In genomic region chr2:72574886-72575285, GRCh38 we compare ENCODE assay signal across 37 cellular contexts.
"Had no signal": no experiment of that assay in that cellular context is flagged by ENCODE, and none has a peak within 500 bp of the region (broad histone marks: within the 10 kb centered on the region; RNA-seq: fewer than 3 reads in every experiment).

No MANE protein-coding gene starts in this region.

- FAIRE-seq: bronchial epithelial cell, frontal cortex had no signal

- H3K36me3 ChIP-seq: adrenal gland, WERI-Rb-1 had no signal

- ATAC-seq: activated CD4-positive, alpha-beta T cell treated with anti-CD3 and anti-CD28 coated beads for 36 hours; activated CD8-positive, alpha-beta memory T cell treated with anti-CD3 and anti-CD28 coated beads, Interleukin-2, amount 10 ng/mL, durations not matched to agents 7 days and 5 days; activated CD8-positive, alpha-beta T cell treated with anti-CD3 and anti-CD28 coated beads, Interleukin-2, amount 10 ng/mL, durations not matched to agents 7 days and 5 days; activated naive CD8-positive, alpha-beta T cell treated with anti-CD3 and anti-CD28 coated beads, Interleukin-2, amount 50 U/mL, for 24 hours; body of pancreas; esophagus mucosa; T-helper 17 cell had no signal

- H3K4me3 Mint-ChIP-seq: activated CD4-positive, alpha-beta memory T cell treated with anti-CD3 and anti-CD28 coated beads for 36 hours; activated CD4-positive, alpha-beta T cell treated with anti-CD3 and anti-CD28 coated beads for 36 hours; activated CD4-positive, alpha-beta T cell treated with anti-CD3 and anti-CD28 coated beads, Interleukin-2, amount 10 ng/mL, durations not matched to agents 24 days and 14 days; activated CD8-positive, alpha-beta memory T cell treated with anti-CD3 and anti-CD28 coated beads, Interleukin-2, amount 10 ng/mL, durations not matched to agents 7 days and 5 days; activated CD8-positive, alpha-beta T cell treated with anti-CD3 and anti-CD28 coated beads, Interleukin-2, amount 10 ng/mL, durations not matched to agents 7 days and 5 days; activated naive CD4-positive, alpha-beta T cell treated with anti-CD3 and anti-CD28 coated beads for 36 hours; activated naive CD4-positive, alpha-beta T cell treated with anti-CD3 and anti-CD28 coated beads, Interleukin-2, amount 50 U/mL, for 24 hours; activated naive CD8-positive, alpha-beta T cell treated with anti-CD3 and anti-CD28 coated beads for 36 hours; activated naive CD8-positive, alpha-beta T cell treated with anti-CD3 and anti-CD28 coated beads, Interleukin-2, amount 50 U/mL, for 24 hours; activated T-helper 1 cell treated with anti-CD3 and anti-CD28 coated beads, Interleukin-12 subunit alpha, Interleukin-12 subunit beta, Interleukin-2, Interleukin-4 antibody, amounts not matched to agents 30 ng/mL and 10 ng/mL and 1 ng/mL, durations not matched to agents 14 hours and 24 hours and 36 hours; central memory CD8-positive, alpha-beta T cell; dendritic cell treated with granulocyte-macrophage colony-stimulating factor and Interleukin-4, amounts not matched to agents 40 ng/mL and 50 ng/mL, for 4 days; endodermal cell; T-helper 17 cell; T-helper 2 cell treated with Interferon-gamma antibody and Interleukin-4, amounts not matched to agents 5 μg/mL and 100 μg/mL, for 36 hours had no signal

- H3K9me3 Mint-ChIP-seq: activated CD4-positive, alpha-beta memory T cell treated with anti-CD3 and anti-CD28 coated beads for 36 hours; activated CD4-positive, alpha-beta T cell treated with anti-CD3 and anti-CD28 coated beads, Interleukin-2, amount 10 ng/mL, durations not matched to agents 24 days and 14 days; activated naive CD4-positive, alpha-beta T cell treated with anti-CD3 and anti-CD28 coated beads for 36 hours; activated naive CD4-positive, alpha-beta T cell treated with anti-CD3 and anti-CD28 coated beads, Interleukin-2, amount 50 U/mL, for 24 hours; activated naive CD8-positive, alpha-beta T cell treated with anti-CD3 and anti-CD28 coated beads for 36 hours; activated naive CD8-positive, alpha-beta T cell treated with anti-CD3 and anti-CD28 coated beads, Interleukin-2, amount 50 U/mL, for 24 hours; activated T-helper 1 cell treated with anti-CD3 and anti-CD28 coated beads, Interleukin-12 subunit alpha, Interleukin-12 subunit beta, Interleukin-2, Interleukin-4 antibody, amounts not matched to agents 30 ng/mL and 10 ng/mL and 1 ng/mL, durations not matched to agents 14 hours and 24 hours and 36 hours; activated T-helper 2 cell treated with anti-CD3 and anti-CD28 coated beads, Interferon-gamma antibody, Interleukin-2, Interleukin-4, amounts not matched to agents 10 μg/mL and 5 μg/mL and 100 μg/mL, durations not matched to agents 14 hours and 24 hours and 36 hours; central memory CD8-positive, alpha-beta T cell; dendritic cell treated with granulocyte-macrophage colony-stimulating factor and Interleukin-4, amounts not matched to agents 40 ng/mL and 50 ng/mL, for 4 days; endodermal cell; T-helper 2 cell treated with Interferon-gamma antibody and Interleukin-4, amounts not matched to agents 5 μg/mL and 100 μg/mL, for 36 hours had no signal

- H3K27ac Mint-ChIP-seq: activated CD4-positive, alpha-beta memory T cell treated with anti-CD3 and anti-CD28 coated beads for 36 hours; activated CD4-positive, alpha-beta T cell treated with anti-CD3 and anti-CD28 coated beads for 36 hours; activated CD4-positive, alpha-beta T cell treated with anti-CD3 and anti-CD28 coated beads, Interleukin-2, amount 10 ng/mL, durations not matched to agents 24 days and 14 days; activated CD8-positive, alpha-beta memory T cell treated with anti-CD3 and anti-CD28 coated beads, Interleukin-2, amount 10 ng/mL, durations not matched to agents 7 days and 5 days; activated CD8-positive, alpha-beta T cell treated with anti-CD3 and anti-CD28 coated beads, Interleukin-2, amount 10 ng/mL, durations not matched to agents 7 days and 5 days; activated naive CD4-positive, alpha-beta T cell treated with anti-CD3 and anti-CD28 coated beads for 36 hours; activated naive CD4-positive, alpha-beta T cell treated with anti-CD3 and anti-CD28 coated beads, Interleukin-2, amount 50 U/mL, for 24 hours; activated naive CD8-positive, alpha-beta T cell treated with anti-CD3 and anti-CD28 coated beads for 36 hours; activated naive CD8-positive, alpha-beta T cell treated with anti-CD3 and anti-CD28 coated beads, Interleukin-2, amount 50 U/mL, for 24 hours; activated T-helper 1 cell treated with anti-CD3 and anti-CD28 coated beads, Interleukin-12 subunit alpha, Interleukin-12 subunit beta, Interleukin-2, Interleukin-4 antibody, amounts not matched to agents 30 ng/mL and 10 ng/mL and 1 ng/mL, durations not matched to agents 14 hours and 24 hours and 36 hours; activated T-helper 2 cell treated with anti-CD3 and anti-CD28 coated beads, Interferon-gamma antibody, Interleukin-2, Interleukin-4, amounts not matched to agents 10 μg/mL and 5 μg/mL and 100 μg/mL, durations not matched to agents 14 hours and 24 hours and 36 hours; dendritic cell treated with granulocyte-macrophage colony-stimulating factor and Interleukin-4, amounts not matched to agents 40 ng/mL and 50 ng/mL, for 4 days; endodermal cell; T-helper 17 cell; T-helper 2 cell treated with Interferon-gamma antibody and Interleukin-4, amounts not matched to agents 5 μg/mL and 100 μg/mL, for 36 hours had no signal

- DNase-seq: activated CD4-positive, alpha-beta memory T cell treated with anti-CD3 and anti-CD28 coated beads for 36 hours; activated CD4-positive, alpha-beta T cell treated with anti-CD3 and anti-CD28 coated beads for 36 hours; activated CD4-positive, alpha-beta T cell treated with anti-CD3 and anti-CD28 coated beads, Interleukin-2, amount 10 ng/mL, durations not matched to agents 24 days and 14 days; activated CD4-positive, CD25-positive, alpha-beta regulatory T cell; activated CD4-positive, CD25-positive, alpha-beta regulatory T cell treated with anti-CD3 and anti-CD28 coated beads, Interleukin-2, amount 50 U/mL, for 72 hours; activated CD8-positive, alpha-beta memory T cell treated with anti-CD3 and anti-CD28 coated beads, Interleukin-2, amount 10 ng/mL, durations not matched to agents 7 days and 5 days; activated CD8-positive, alpha-beta memory T cell treated with anti-CD3 and anti-CD28 coated beads, Interleukin-2, amount 50 U/mL, for 4 hours; activated CD8-positive, alpha-beta T cell treated with anti-CD3 and anti-CD28 coated beads, Interleukin-2, amount 10 ng/mL, durations not matched to agents 7 days and 5 days; activated effector memory CD4-positive, alpha-beta T cell treated with anti-CD3 and anti-CD28 coated beads, Interleukin-2, amount 50 U/mL, for 16 hours; activated naive CD4-positive, alpha-beta T cell treated with anti-CD3 and anti-CD28 coated beads for 36 hours; activated naive CD8-positive, alpha-beta T cell treated with anti-CD3 and anti-CD28 coated beads for 36 hours; activated naive CD8-positive, alpha-beta T cell treated with anti-CD3 and anti-CD28 coated beads, Interleukin-2, amount 50 U/mL, for 24 hours; activated T-cell treated with anti-CD3 and anti-CD28 coated beads, Interleukin-2, amount 50 U/mL, for 1 hour; activated T-cell treated with anti-CD3 and anti-CD28 coated beads, Interleukin-2, amount 50 U/mL, for 48 hours; adrenal gland; amygdala; aorta; body of pancreas; dorsolateral prefrontal cortex; effector memory CD4-positive, alpha-beta T cell; endodermal cell; foreskin fibroblast; head of caudate nucleus; T-helper 1 cell; T-helper 17 cell; T1000; WERI-Rb-1 had no signal

- H3K36me3 Mint-ChIP-seq: activated CD4-positive, alpha-beta memory T cell treated with anti-CD3 and anti-CD28 coated beads for 36 hours; activated CD8-positive, alpha-beta memory T cell treated with anti-CD3 and anti-CD28 coated beads, Interleukin-2, amount 10 ng/mL, durations not matched to agents 7 days and 5 days; activated naive CD8-positive, alpha-beta T cell treated with anti-CD3 and anti-CD28 coated beads for 36 hours had no signal

- H3K27me3 ChIP-seq: adrenal gland, body of pancreas, dorsolateral prefrontal cortex had no signal

- H3K4me1 Mint-ChIP-seq: activated CD4-positive, alpha-beta T cell treated with anti-CD3 and anti-CD28 coated beads for 36 hours; activated CD4-positive, alpha-beta T cell treated with anti-CD3 and anti-CD28 coated beads, Interleukin-2, amount 10 ng/mL, durations not matched to agents 24 days and 14 days; activated CD8-positive, alpha-beta memory T cell treated with anti-CD3 and anti-CD28 coated beads, Interleukin-2, amount 10 ng/mL, durations not matched to agents 7 days and 5 days; activated naive CD4-positive, alpha-beta T cell treated with anti-CD3 and anti-CD28 coated beads, Interleukin-2, amount 50 U/mL, for 24 hours; activated naive CD8-positive, alpha-beta T cell treated with anti-CD3 and anti-CD28 coated beads for 36 hours; activated naive CD8-positive, alpha-beta T cell treated with anti-CD3 and anti-CD28 coated beads, Interleukin-2, amount 50 U/mL, for 24 hours; central memory CD8-positive, alpha-beta T cell had no signal

- H3K27me3 Mint-ChIP-seq: activated CD4-positive, alpha-beta memory T cell treated with anti-CD3 and anti-CD28 coated beads for 36 hours; activated CD4-positive, alpha-beta T cell treated with anti-CD3 and anti-CD28 coated beads for 36 hours; activated CD4-positive, alpha-beta T cell treated with anti-CD3 and anti-CD28 coated beads, Interleukin-2, amount 10 ng/mL, durations not matched to agents 24 days and 14 days; activated CD8-positive, alpha-beta memory T cell treated with anti-CD3 and anti-CD28 coated beads, Interleukin-2, amount 10 ng/mL, durations not matched to agents 7 days and 5 days; activated naive CD4-positive, alpha-beta T cell treated with anti-CD3 and anti-CD28 coated beads, Interleukin-2, amount 50 U/mL, for 24 hours; activated naive CD8-positive, alpha-beta T cell treated with anti-CD3 and anti-CD28 coated beads for 36 hours; activated naive CD8-positive, alpha-beta T cell treated with anti-CD3 and anti-CD28 coated beads, Interleukin-2, amount 50 U/mL, for 24 hours; central memory CD8-positive, alpha-beta T cell; dendritic cell treated with granulocyte-macrophage colony-stimulating factor and Interleukin-4, amounts not matched to agents 40 ng/mL and 50 ng/mL, for 4 days; T-helper 17 cell had no signal

- H3K4me1 ChIP-seq: body of pancreas had no signal

- H3K4me3 ChIP-seq: adrenal gland, body of pancreas, coronary artery, dorsolateral prefrontal cortex had no signal

- H3K27ac ChIP-seq: adrenal gland, body of pancreas, coronary artery, dorsolateral prefrontal cortex, WERI-Rb-1 had no signal

- H3K9me3 ChIP-seq: adrenal gland, body of pancreas had no signal
